Comparison of ENCODE assay signal across 18 cellular contexts in the genomic region with DNA sequence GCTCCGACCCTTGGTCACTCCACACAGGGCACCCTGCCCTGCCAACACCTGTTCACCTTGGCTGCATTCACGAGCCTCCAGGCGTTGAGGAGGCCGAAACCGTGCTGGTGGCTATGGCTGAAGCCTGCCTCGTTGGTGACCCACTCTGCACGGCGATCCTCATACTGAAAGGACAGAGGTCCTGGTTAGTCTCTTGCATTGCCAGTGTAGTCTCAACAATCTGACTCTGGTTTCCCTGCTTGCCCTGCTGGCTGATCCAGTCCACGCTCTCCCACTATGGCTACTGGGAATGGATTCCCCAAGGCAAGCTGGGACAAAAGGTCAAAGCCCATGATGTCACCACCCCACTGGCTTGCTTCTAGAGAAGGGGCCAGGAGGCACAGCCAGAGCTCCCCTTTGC. TPM values are rescaled to one million over a fixed set of nuclear protein-coding genes. Genes with fewer than 3 reads are reported as not detected.
A peak's percentile ranks its signal among the peaks of the same experiment; 100 is the strongest.
DNase-seq lines count a peak whose midpoint lies in the region; ATAC-seq, FAIRE-seq and TF ChIP-seq lines count a peak whose summit lies in the region.
"Had no signal": no experiment of that assay in that cellular context is flagged by ENCODE, and none has a peak within 500 bp of the region (broad histone marks: within the 10 kb centered on the region; RNA-seq: fewer than 3 reads in every experiment).

No MANE protein-coding gene starts in this region.

- no peak overlapping the region for H3K4me3 ChIP-seq in left ventricle myocardium inferior
- H3K4me3 ChIP-seq in kidney (ENCODE audit: low read length in 2 of 2) = no peak overlapping the region
- no peak overlapping the region for H3K4me3 ChIP-seq in gastrocnemius medialis
- H3K4me3 ChIP-seq in aorta (ENCODE audit: low read length in 2 of 2) = no peak overlapping the region
- H3K4me3 ChIP-seq: HAP-1, PC-9 had no signal

- no peak for ATAC-seq in Right ventricle myocardium inferior
- no peak for ATAC-seq in gastrocnemius medialis
- no peak for ATAC-seq in aorta (ENCODE audit: low FRiP score)
- ATAC-seq in GM21367 (IDR thresholded peaks at IDR 0.05; ENCODE audit: unreplicated experiment) = no peak
- ATAC-seq: foreskin keratinocyte, WTC11 had no signal

- peak overlapping the region; percentile 93 for H3K27ac ChIP-seq in left ventricle myocardium inferior (replicated peaks)
- H3K27ac ChIP-seq in kidney (ENCODE audit: low read depth in 2 of 2, low read length in 2 of 2) = peak overlapping the region; percentile 39 to 68
- H3K27ac ChIP-seq in gastrocnemius medialis = peak overlapping the region; percentile 80 to 87 (median 82)
- H3K27ac ChIP-seq in aorta (ENCODE audit: low read depth in 1 of 2, low read length in 2 of 2) = peak overlapping the region; percentile 92 to 100
- H3K27ac ChIP-seq: foreskin keratinocyte, PC-9 had no signal

- intact Hi-C loops in left ventricle myocardium inferior (cut with micrococcal nuclease) = no loop called here
- intact Hi-C loops in Right ventricle myocardium inferior (cut with DNase I) = loop anchor here (2.0 kb wide), 1 partner anchor 20 kb away; a partner anchor contains a TSS
- intact Hi-C loops in kidney (cut with DNase I) = no loop called here
- intact Hi-C loops in gastrocnemius medialis (cut with DNase I; ENCODE audit: low total_unique reads) = no loop called here
- intact Hi-C loops in aorta (cut with DNase I) = loop anchor here in 1 of 2 donors (2.0 kb wide), 1 partner anchor 20 kb away; a partner anchor contains a TSS

- no peak for FAIRE-seq in kidney (lab: Jason Lieb, UNC)

- H3K9me3 ChIP-seq in left ventricle myocardium inferior (replicated peaks) (no peaks in the 10 kb centered on the region), kidney (ENCODE audit: control insufficient read depth in 1 of 2, low read length in 2 of 2) (no peaks in the 10 kb centered on the region), gastrocnemius medialis (no peaks in the 10 kb centered on the region), aorta (ENCODE audit: control insufficient read depth, low read length) (no peaks in the 10 kb centered on the region)
- H3K9me3 ChIP-seq: HAP-1 had no signal

- in situ Hi-C loops in gastrocnemius medialis (cut with MboI; ENCODE audit: low sequenced_read_pairs in 4 of 4) = no loop called here

- DNase-seq in left ventricle myocardium inferior (no peak), Right ventricle myocardium inferior (ENCODE audit: missing footprints) (no peak), kidney (peak; percentile 47), gastrocnemius medialis (no peak), aorta (peak in 1 of 2 donors; percentile 66), NCI-H748 (lab: John Stamatoyannopoulos, UW; ENCODE audit: unreplicated experiment) (no peak), NCI-H510A (lab: John Stamatoyannopoulos, UW) (no peak)
- DNase-seq: activated CD8-positive, alpha-beta memory T cell treated with anti-CD3 and anti-CD28 coated beads, Interleukin-2, amount 50 U/mL, for 4 hours; effector CD4-positive, alpha-beta T cell; foreskin keratinocyte; NCI-H1436 treated with DMSO at 0.1 percent for 48 hours; NCI-H446; PC-9; retina; stimulated activated naive CD4-positive, alpha-beta T cell treated with Interleukin-2 at 50 U/mL for 16 hours had no signal

- WGBS in aorta, 2 donors = 79 to 80% methylated on average over 9 of the region's 9 CpGs

- H3K36me3 ChIP-seq in left ventricle myocardium inferior = peaks cover 68% of the 10 kb centered on the region
- H3K36me3 ChIP-seq in kidney (ENCODE audit: control insufficient read depth in 1 of 2, insufficient read depth in 2 of 2, low read length in 2 of 2) = peaks cover 41 to 52% of the 10 kb centered on the region in 2 donors
- peaks cover 4 to 56% of the 10 kb centered on the region in 2 donors for H3K36me3 ChIP-seq in gastrocnemius medialis
- H3K36me3 ChIP-seq in aorta (ENCODE audit: control insufficient read depth in 1 of 2, insufficient read depth in 2 of 2, low read length in 1 of 2) = no peaks in the 10 kb centered on the region

- no peak for TF ChIP-seq CTCF in left ventricle myocardium inferior (IDR thresholded peaks at IDR 0.05; ENCODE audit: borderline replicate concordance)
- no peak for TF ChIP-seq CTCF in kidney (IDR thresholded peaks at IDR 0.05; ENCODE audit: borderline replicate concordance, extremely low read depth, insufficient read depth)
- TF ChIP-seq CTCF in gastrocnemius medialis (IDR thresholded peaks at IDR 0.05 in 4 of 5, conservative IDR thresholded peaks at IDR 0.05 in 1 of 5) = no peak

- H3K27me3 ChIP-seq in left ventricle myocardium inferior (ENCODE audit: low read depth) = no peaks in the 10 kb centered on the region
- H3K27me3 ChIP-seq in gastrocnemius medialis = no peaks in the 10 kb centered on the region
- no peaks in the 10 kb centered on the region for H3K27me3 ChIP-seq in aorta (ENCODE audit: control insufficient read depth in 1 of 2, insufficient read depth in 2 of 2, low read length in 1 of 2)
- H3K27me3 ChIP-seq: foreskin keratinocyte had no signal

- no peak overlapping the region for H3K9ac ChIP-seq in kidney (ENCODE audit: low read length in 2 of 2)

- no peak for TF ChIP-seq POLR2A in gastrocnemius medialis (IDR thresholded peaks at IDR 0.05)

- H3K4me1 ChIP-seq in left ventricle myocardium inferior = peaks cover 67% of the 10 kb centered on the region
- peaks cover 14 to 17% of the 10 kb centered on the region in 2 donors for H3K4me1 ChIP-seq in kidney (ENCODE audit: control insufficient read depth in 1 of 2, insufficient read depth in 1 of 2, low read depth in 1 of 2, low read length in 2 of 2)
- H3K4me1 ChIP-seq in gastrocnemius medialis = peaks cover 45 to 46% of the 10 kb centered on the region in 2 donors
- H3K4me1 ChIP-seq in aorta (ENCODE audit: control insufficient read depth in 1 of 2, insufficient read depth in 2 of 2, low read length in 2 of 2) = peaks cover 4 to 16% of the 10 kb centered on the region in 2 donors
- H3K4me1 ChIP-seq: foreskin keratinocyte, HAP-1 had no signal

RNA-seq across cellular contexts. Expression of a gene that starts 12.9 kb away (rescaled TPM):
- total RNA-seq in left ventricle myocardium inferior = 24.0 TPM
- total RNA-seq in Right ventricle myocardium inferior = 26.7 TPM
- total RNA-seq in kidney = 70.2 TPM
- polyA plus RNA-seq in kidney (ENCODE audit: insufficient read depth, low read depth, low replicate concordance) = 14.5 TPM
- total RNA-seq in gastrocnemius medialis = 10 to 100 TPM; 14.5 to 19.9 (median 16.4) TPM
- 10 to 100 TPM; 52.8 to 71.5 TPM for total RNA-seq in aorta
- polyA plus RNA-seq in aorta = 10 to 100 TPM; 23.5 to 57.0 TPM

RNA-seq across cellular contexts. Expression of a gene that starts 13.5 kb away (rescaled TPM):
- 21.1 TPM for total RNA-seq in left ventricle myocardium inferior
- total RNA-seq in Right ventricle myocardium inferior = 17.3 TPM
- 24.7 TPM for total RNA-seq in kidney
- 8.5 TPM for polyA plus RNA-seq in kidney (ENCODE audit: insufficient read depth, low read depth, low replicate concordance)
- 10 to 100 TPM; 17.1 to 22.7 (median 19.9) TPM for total RNA-seq in gastrocnemius medialis
- total RNA-seq in aorta = 10 to 100 TPM; 27.2 to 32.7 TPM
- 10 to 100 TPM; 10.9 to 16.7 TPM for polyA plus RNA-seq in aorta

RNA-seq across cellular contexts. Expression of a gene that starts 19.8 kb away (rescaled TPM):
- 113 TPM for total RNA-seq in left ventricle myocardium inferior
- total RNA-seq in Right ventricle myocardium inferior = 122 TPM
- 846 TPM for total RNA-seq in kidney
- 776 TPM for polyA plus RNA-seq in kidney (ENCODE audit: insufficient read depth, low read depth, low replicate concordance)
- 100 to 1,000 TPM in 3 of 4 donors, 10 to 100 TPM in 1; 27.4 to 191 (median 124) TPM for total RNA-seq in gastrocnemius medialis
- total RNA-seq in aorta = over 10,000 TPM in 1 of 2 donors, 1,000 to 10,000 TPM in 1; 4,857 to 10,188 TPM
- polyA plus RNA-seq in aorta = over 10,000 TPM; 12,625 to 13,815 TPM

RNA-seq across cellular contexts. Expression of a gene that starts 40.5 kb away (rescaled TPM):
- total RNA-seq in left ventricle myocardium inferior (23.5 TPM), Right ventricle myocardium inferior (26.1 TPM), kidney (37.4 TPM), gastrocnemius medialis (10 to 100 TPM; 14.3 to 33.9 (median 17.7) TPM), aorta (10 to 100 TPM; 51.2 to 81.3 TPM)
- polyA plus RNA-seq in kidney (ENCODE audit: insufficient read depth, low read depth, low replicate concordance) (16.4 TPM), aorta (10 to 100 TPM; 10.4 to 62.9 TPM)
